24 cellular contexts compared by ENCODE assay signal in genomic region chr4:151359576-151359975, GRCh38. TPM values are rescaled to one million over a fixed set of nuclear protein-coding genes. Genes with fewer than 3 reads are reported as not detected.
DNase-seq lines count a peak whose midpoint lies in the region; ATAC-seq lines count a peak whose summit lies in the region.
"Had no signal": no experiment of that assay in that cellular context is flagged by ENCODE, and none has a peak within 500 bp of the region (broad histone marks: within the 10 kb centered on the region; RNA-seq: fewer than 3 reads in every experiment).

No MANE protein-coding gene starts in this region.

- no peak for ATAC-seq in GM18861 (IDR thresholded peaks at IDR 0.05; ENCODE audit: unreplicated experiment)
- no peak for ATAC-seq in HG02678 (IDR thresholded peaks at IDR 0.05; ENCODE audit: unreplicated experiment)
- ATAC-seq: activated CD8-positive, alpha-beta T cell treated with anti-CD3 and anti-CD28 coated beads for 36 hours; natural killer cell had no signal

- DNase-seq in NCI-H1417 (lab: John Stamatoyannopoulos, UW) (peak in 2 of 3 experiments; percentile 27 to 83), NCI-H1417 treated with DMSO at 0.1 percent for 48 hours (lab: John Stamatoyannopoulos, UW) (no peak), SK-MEL-5 (ENCODE audit: low read depth, low spot score) (peak; percentile 82), globus pallidus (ENCODE audit: low spot score) (peak; percentile 49), substantia nigra (lab: John Stamatoyannopoulos, UW) (peak in 10 of 49 donors; percentile 0 to 45 (median 4)), KBM-7 (no peak)
- DNase-seq: activated B cell treated with CpG ODN at 0.5 μM for 24 hours; activated CD8-positive, alpha-beta T cell treated with anti-CD3 and anti-CD28 coated beads for 36 hours; activated naive CD4-positive, alpha-beta T cell treated with anti-CD3 and anti-CD28 coated beads for 36 hours; activated T-cell treated with anti-CD3 and anti-CD28 coated beads, Interleukin-2, amount 50 U/mL, for 1 hour; HCEC 1CT; hippocampal formation; IMR-90; natural killer cell; NCI-H524 treated with DMSO at 0.1 percent for 48 hours; ovary; SIG-M5; sigmoid colon; T-helper 2 cell; upper lobe of left lung had no signal

- H3K27ac ChIP-seq in substantia nigra (ENCODE audit: low read depth, low read length, poor library complexity, severe bottlenecking), result peak overlapping the region; percentile 47
- H3K27ac ChIP-seq: BLaER1, HL-60, ovary, sigmoid colon, upper lobe of left lung had no signal

- in situ Hi-C loops in SK-MEL-5 (cut with HindIII; ENCODE audit: low pct_unique_long_range_greater_than_20kb, low sequenced_read_pairs) (no loop called here), KBM-7 (cut with MboI; ENCODE audit: low pct_unique_long_range_greater_than_20kb, low sequenced_read_pairs) (no loop called here)

RNA-seq across cellular contexts. Expression of gene SH3D19, which starts 34.2 kb away (rescaled TPM):
- 16.0 and 17.7 TPM in 2 replicates for total RNA-seq in SK-MEL-5 (2014; rRNA removed; shearing (Covaris generic))
- polyA plus RNA-seq in SK-MEL-5 (2015; cell fraction: cytosol; rRNA removed), result 16.4 and 21.9 TPM in 2 replicates
- 10.0 and 14.5 TPM in 2 replicates for polyA plus RNA-seq in SK-MEL-5 (2015; cell fraction: nucleus; rRNA removed)
- total RNA-seq: activated B cell treated with CpG ODN at 0.5 μM for 24 hours; activated CD8-positive, alpha-beta T cell treated with anti-CD3 and anti-CD28 coated beads for 36 hours; activated naive CD4-positive, alpha-beta T cell treated with anti-CD3 and anti-CD28 coated beads for 36 hours had no signal

RNA-seq across cellular contexts. Expression of gene FHIP1A, which starts 49.4 kb away (rescaled TPM):
- total RNA-seq in SK-MEL-5 (2014; rRNA removed; shearing (Covaris generic)), result 1.8 and 2.7 TPM in 2 replicates
- polyA plus RNA-seq in SK-MEL-5 (2015; cell fraction: cytosol; rRNA removed), result 1.1 and 1.7 TPM in 2 replicates
- 0.68 and 1.4 TPM in 2 replicates for polyA plus RNA-seq in SK-MEL-5 (2015; cell fraction: nucleus; rRNA removed)

Comparison
In these comparisons a context has a peak if more than half of its experiments do, and no peak if none do; other contexts are left out.
1. DNase-seq: peak in NCI-H1417 (2 of 3), SK-MEL-5 (single experiment) and globus pallidus (single experiment); none in NCI-H1417 treated with DMSO at 0.1 percent for 48 hours (single experiment) and KBM-7 (single experiment).